8 cellular contexts compared by ENCODE assay signal in genomic region chr9:122912671-122912963, GRCh38. TPM values are rescaled to one million over a fixed set of nuclear protein-coding genes. Genes with fewer than 3 reads are reported as not detected.
DNase-seq lines count a peak whose midpoint lies in the region; ATAC-seq, FAIRE-seq and TF ChIP-seq lines count a peak whose summit lies in the region.

No MANE protein-coding gene starts in this region.

- intact Hi-C loops in activated CD4-positive, alpha-beta memory T cell treated with anti-CD3 and anti-CD28 coated beads for 36 hours (cut with micrococcal nuclease) = no loop called here
- intact Hi-C loops in right cardiac atrium (cut with DNase I) = no loop called here

- peak overlapping the region; percentile 99 for H3K27ac Mint-ChIP-seq in GM23338
- peak overlapping the region; percentile 100 for H3K27ac Mint-ChIP-seq in activated CD4-positive, alpha-beta memory T cell treated with anti-CD3 and anti-CD28 coated beads for 36 hours

- POLR2A ChIA-PET in activated CD4-positive, alpha-beta memory T cell treated with anti-CD3 and anti-CD28 coated beads for 36 hours (lab: Charles Lee) = interaction anchor here (0.7 to 2.3 kb wide), 7 partner anchors 9 to 64 kb away, joined by 3 to 30 read pairs (median 7); partner anchors contain the start of genes RABGAP1, RC3H2 and ZBTB26

- no peak for ATAC-seq in GM23338
- no peak for ATAC-seq in right cardiac atrium

- peaks cover 8% of the 10 kb centered on the region; the same call in 1 of the 2 replicates for H3K4me1 ChIP-seq in GM23338 (ENCODE audit: insufficient read depth)
- H3K4me1 ChIP-seq in right cardiac atrium (ENCODE audit: control insufficient read depth, insufficient read depth, low read length) = no peaks in the 10 kb centered on the region
- peaks cover 4 to 5% of the 10 kb centered on the region in 2 donors for H3K4me1 ChIP-seq in small intestine (ENCODE audit: control insufficient read depth in 2 of 2, insufficient read depth in 1 of 2, low read depth in 1 of 2, low read length in 1 of 2)

- H3F3A ChIP-seq in GM23338 (replicated peaks; ENCODE audit: low read depth) = peaks cover 8% of the 10 kb centered on the region; the same call in 1 of the 2 replicates

- no peak for FAIRE-seq in small intestine (lab: Jason Lieb, UNC)
- no peak for FAIRE-seq in RCC 7860 (lab: Jason Lieb, UNC)

- 4% methylated on average over 9 of the region's 9 CpGs for WGBS in right cardiac atrium
- 2% methylated on average over 9 of the region's 9 CpGs for WGBS in small intestine, 3 donors

- peaks cover 10% of the 10 kb centered on the region for H3K4me1 Mint-ChIP-seq in GM23338
- peaks cover 35% of the 10 kb centered on the region for H3K4me1 Mint-ChIP-seq in activated CD4-positive, alpha-beta memory T cell treated with anti-CD3 and anti-CD28 coated beads for 36 hours (ENCODE audit: low read depth)

- TF ChIP-seq CTCF in GM23338 (conservative IDR thresholded peaks at IDR 0.05; ENCODE audit: low read depth in 2 of 2) = no peak

- DNase-seq in GM23338 (ENCODE audit: low spot score) (no peak), right cardiac atrium (no peak), small intestine (no peak), NCI-H128 (lab: John Stamatoyannopoulos, UW; ENCODE audit: unreplicated experiment) (no peak), NCI-H526 (lab: John Stamatoyannopoulos, UW) (no peak), RCC 7860 (ENCODE audit: low spot score) (no peak), middle frontal gyrus (ENCODE audit: extremely low spot score, low spot score) (no peak)
- DNase-seq in activated CD4-positive, alpha-beta memory T cell treated with anti-CD3 and anti-CD28 coated beads for 36 hours = no peak

- peaks cover 6% of the 10 kb centered on the region for H3K27me3 Mint-ChIP-seq in GM23338 (ENCODE audit: insufficient read depth, low read depth, poor library complexity)
- H3K27me3 Mint-ChIP-seq in activated CD4-positive, alpha-beta memory T cell treated with anti-CD3 and anti-CD28 coated beads for 36 hours = no peaks in the 10 kb centered on the region

- no peaks in the 10 kb centered on the region for H3K9me2 ChIP-seq in GM23338 (ENCODE audit: insufficient read depth)

- H3K27ac ChIP-seq in GM23338 (ENCODE audit: low read depth) = peak overlapping the region; percentile 94
- peak overlapping the region; percentile 95 for H3K27ac ChIP-seq in right cardiac atrium (ENCODE audit: low read length)
- peak overlapping the region; percentile 85 to 86 for H3K27ac ChIP-seq in small intestine (ENCODE audit: low read depth in 1 of 2, low read length in 1 of 2)

- no peaks in the 10 kb centered on the region for H4K20me1 ChIP-seq in GM23338 (replicated peaks; ENCODE audit: insufficient read depth)

- H3K9me3 ChIP-seq in right cardiac atrium (ENCODE audit: control insufficient read depth, low read length) = no peaks in the 10 kb centered on the region
- H3K9me3 ChIP-seq in small intestine (ENCODE audit: control insufficient read depth, low read depth) = no peaks in the 10 kb centered on the region

- CTCF ChIA-PET in activated CD4-positive, alpha-beta memory T cell treated with anti-CD3 and anti-CD28 coated beads for 36 hours (lab: Charles Lee) = interaction anchor here (0.8 to 1.7 kb wide), 8 partner anchors 9 to 313 kb away, joined by 3 to 7 read pairs (median 4); partner anchors contain the start of gene ZBTB26

- H3K36me3 ChIP-seq in GM23338 (ENCODE audit: insufficient read depth) (peaks cover 14% of the 10 kb centered on the region; the same call in 1 of the 2 replicates), small intestine (ENCODE audit: control insufficient read depth in 2 of 2, insufficient read depth in 2 of 2, low read length in 2 of 2) (peaks cover 0 to 7% of the 10 kb centered on the region in 2 donors)

- peak overlapping the region; percentile 98 for H3K4me3 Mint-ChIP-seq in GM23338
- H3K4me3 Mint-ChIP-seq in activated CD4-positive, alpha-beta memory T cell treated with anti-CD3 and anti-CD28 coated beads for 36 hours = peak overlapping the region; percentile 94

- no peaks in the 10 kb centered on the region for H3K27me3 ChIP-seq in GM23338 (ENCODE audit: insufficient read depth)
- no peaks in the 10 kb centered on the region for H3K27me3 ChIP-seq in right cardiac atrium (ENCODE audit: control insufficient read depth, insufficient read depth)
- no peaks in the 10 kb centered on the region for H3K27me3 ChIP-seq in small intestine (ENCODE audit: control insufficient read depth in 2 of 2, insufficient read depth in 2 of 2, low read length in 2 of 2)

- H2AFZ ChIP-seq in GM23338 = no peak overlapping the region

- peak overlapping the region; percentile 67 for H3K4me3 ChIP-seq in GM23338
- peak overlapping the region; percentile 97 for H3K4me3 ChIP-seq in right cardiac atrium (ENCODE audit: low read length)
- H3K4me3 ChIP-seq in small intestine (ENCODE audit: low read depth in 1 of 2, low read length in 2 of 2) = peak overlapping the region; percentile 38 to 93

- H3K9me3 Mint-ChIP-seq in GM23338 = no peaks in the 10 kb centered on the region
- H3K9me3 Mint-ChIP-seq in activated CD4-positive, alpha-beta memory T cell treated with anti-CD3 and anti-CD28 coated beads for 36 hours = no peaks in the 10 kb centered on the region

- H3K36me3 Mint-ChIP-seq in GM23338 (ENCODE audit: low read depth) = peaks cover 23% of the 10 kb centered on the region
- peaks cover 27% of the 10 kb centered on the region for H3K36me3 Mint-ChIP-seq in activated CD4-positive, alpha-beta memory T cell treated with anti-CD3 and anti-CD28 coated beads for 36 hours

- peak overlapping the region; percentile 85 for H3K4me2 ChIP-seq in GM23338

- peaks cover 53% of the 10 kb centered on the region for H3K79me2 ChIP-seq in GM23338 (replicated peaks; ENCODE audit: insufficient read depth)

TF ChIP-seq in GM23338, 12 proteins besides CTCF, POLR2A, EP300 and RAD21 (continues in another document):
- no peak for TF ChIP-seq JUNB (IDR thresholded peaks at IDR 0.05; ENCODE audit: unreplicated experiment)
- no peak for TF ChIP-seq ZNF331 (CRISPR knock-in tag; IDR thresholded peaks at IDR 0.05; ENCODE audit: low read depth)
- TF ChIP-seq ETS1 (IDR thresholded peaks at IDR 0.05) = no peak

RNA-seq across cellular contexts. Expression of gene ZBTB6, which starts 0.5 kb away (rescaled TPM):
- total RNA-seq in GM23338 (2014; rRNA removed; shearing (Covaris generic)) = 12.7 and 16.9 TPM in 2 replicates
- 3.2 and 4.0 TPM in 2 replicates for polyA plus RNA-seq in GM23338 (2016; fragmentation: Nextera tagmentation; extraction: Ambion mirVana)
- 10 to 100 TPM in 1 of 2 experiments, 1 to 10 TPM in 1; 9.9 to 10.6 TPM for total RNA-seq in activated CD4-positive, alpha-beta memory T cell treated with anti-CD3 and anti-CD28 coated beads for 36 hours
- total RNA-seq in right cardiac atrium = 1 to 10 TPM; 6.6 to 7.0 (median 6.8) TPM
- 2.9 TPM for polyA plus RNA-seq in right cardiac atrium
- polyA plus RNA-seq in small intestine = 1 to 10 TPM; 3.8 to 4.3 (median 4.0) TPM

RNA-seq across cellular contexts. Expression of gene RC3H2, which starts 7.5 kb away (rescaled TPM):
- 37.5 and 42.1 TPM in 2 replicates for total RNA-seq in GM23338 (2014; rRNA removed; shearing (Covaris generic))
- polyA plus RNA-seq in GM23338 (2016; fragmentation: Nextera tagmentation; extraction: Ambion mirVana) (20.6 and 24.9 TPM in 2 replicates), right cardiac atrium (11.5 TPM), small intestine (10 to 100 TPM in 2 of 3 donors, 1 to 10 TPM in 1; 8.6 to 11.9 (median 10.2) TPM)
- total RNA-seq in activated CD4-positive, alpha-beta memory T cell treated with anti-CD3 and anti-CD28 coated beads for 36 hours = 10 to 100 TPM; 27.7 to 27.8 TPM
- 10 to 100 TPM; 38.2 to 42.1 (median 40.0) TPM for total RNA-seq in right cardiac atrium

RNA-seq across cellular contexts. Expression of gene ZBTB26, which starts 18.7 kb away (rescaled TPM):
- 9.0 and 9.7 TPM in 2 replicates for total RNA-seq in GM23338 (2014; rRNA removed; shearing (Covaris generic))
- 2.7 and 3.0 TPM in 2 replicates for polyA plus RNA-seq in GM23338 (2016; fragmentation: Nextera tagmentation; extraction: Ambion mirVana)
- 1 to 10 TPM; 6.1 to 6.4 TPM for total RNA-seq in activated CD4-positive, alpha-beta memory T cell treated with anti-CD3 and anti-CD28 coated beads for 36 hours
- total RNA-seq in right cardiac atrium = 1 to 10 TPM; 4.7 to 5.8 (median 5.1) TPM
- 2.3 TPM for polyA plus RNA-seq in right cardiac atrium
- polyA plus RNA-seq in small intestine = 1 to 10 TPM in 2 of 3 donors, under 1 TPM in 1; 0.89 to 2.7 (median 1.1) TPM

RNA-seq across cellular contexts. Expression of gene RABGAP1, which starts 28.2 kb away (rescaled TPM):
- 33.9 and 34.0 TPM in 2 replicates for total RNA-seq in GM23338 (2014; rRNA removed; shearing (Covaris generic))
- polyA plus RNA-seq in GM23338 (2016; fragmentation: Nextera tagmentation; extraction: Ambion mirVana) = 8.1 and 8.5 TPM in 2 replicates
- total RNA-seq in activated CD4-positive, alpha-beta memory T cell treated with anti-CD3 and anti-CD28 coated beads for 36 hours = 10 to 100 TPM; 27.1 to 28.8 TPM
- total RNA-seq in right cardiac atrium = 10 to 100 TPM; 45.3 to 56.7 (median 51.3) TPM
- polyA plus RNA-seq in right cardiac atrium = 15.2 TPM
- polyA plus RNA-seq in small intestine = 10 to 100 TPM in 1 of 3 donors, 1 to 10 TPM in 2; 5.9 to 10.3 (median 6.7) TPM
